8 cellular contexts compared by ENCODE assay signal in genomic region chr13:110819203-110820014, GRCh38.
DNase-seq lines count a peak whose midpoint lies in the region; ATAC-seq and TF ChIP-seq lines count a peak whose summit lies in the region.

No MANE protein-coding gene starts in this region.

- H3K4me1 ChIP-seq in adrenal gland (replicated peaks in 1 of 2) = peaks cover 0 to 7% of the 10 kb centered on the region in 2 donors

- DNase-seq in GDM1 (lab: John Stamatoyannopoulos, UW) (peak; percentile 72), LHCN-M2 (ENCODE audit: low read depth) (peak; percentile 56), T-helper 1 cell (peak; percentile 44 to 66 (median 62)), adrenal gland (peak; percentile 69 to 91 (median 83)), left ventricle myocardium superior (peak; percentile 86), retinal pigment epithelial cell (ENCODE audit: low read depth) (peak; percentile 16), DMS114 treated with DMSO at 0.1 percent for 48 hours (lab: John Stamatoyannopoulos, UW; ENCODE audit: unreplicated experiment) (no peak)

- TF ChIP-seq CTCF in adrenal gland (IDR thresholded peaks at IDR 0.05) = peak; percentile 92 to 99 (median 96)
- TF ChIP-seq CTCF in retinal pigment epithelial cell (conservative IDR thresholded peaks at IDR 0.05; ENCODE audit: low read depth, low read length) = peak; percentile 98

- no peaks in the 10 kb centered on the region for H3K9me3 ChIP-seq in adrenal gland (replicated peaks in 1 of 3)

- no peaks in the 10 kb centered on the region for H3K36me3 ChIP-seq in adrenal gland (replicated peaks in 1 of 2)

- no peak overlapping the region for H3K4me3 ChIP-seq in adrenal gland
- no peak overlapping the region for H3K4me3 ChIP-seq in retinal pigment epithelial cell (ENCODE audit: low read length)

- H3K27me3 ChIP-seq in adrenal gland = no peaks in the 10 kb centered on the region

- no peak overlapping the region for H3K27ac ChIP-seq in adrenal gland

- intact Hi-C loops in adrenal gland (cut with DNase I) (loop anchor here (5.0 to 10.0 kb wide), 5 partner anchors 95 to 225 kb away; partner anchors contain the start of gene ING1 (in 1 of the 2)), left ventricle myocardium superior (cut with micrococcal nuclease) (loop anchor here (2.0 kb wide), 1 partner anchor 227 kb away; no protein-coding TSS in a partner anchor)

- TF ChIP-seq POLR2A in adrenal gland (IDR thresholded peaks at IDR 0.05) = no peak

- 29 to 33% (median 32%) methylated on average over 13 to 17 of the region's 17 CpGs for WGBS in adrenal gland, 4 donors

- ATAC-seq in GM21825 (IDR thresholded peaks at IDR 0.05; ENCODE audit: unreplicated experiment) = peak; percentile 89
- peak; percentile 94 for ATAC-seq in left ventricle myocardium superior
